ENCODE assay signal across 18 cellular contexts in genomic region chr16:476039-476438, GRCh38.
"Had no signal": no experiment of that assay in that cellular context is flagged by ENCODE, and none has a peak within 500 bp of the region (broad histone marks: within the 10 kb centered on the region; RNA-seq: fewer than 3 reads in every experiment).

No MANE protein-coding gene starts in this region.

- H3K9me3 Mint-ChIP-seq: activated CD4-positive, alpha-beta T cell treated with anti-CD3 and anti-CD28 coated beads, Interleukin-2, amount 10 ng/mL, durations not matched to agents 24 days and 14 days; activated CD8-positive, alpha-beta T cell treated with anti-CD3 and anti-CD28 coated beads for 36 hours; activated naive CD8-positive, alpha-beta T cell treated with anti-CD3 and anti-CD28 coated beads, Interleukin-2, amount 10 ng/mL, durations not matched to agents 7 days and 5 days; activated T-helper 17 cell treated with anti-CD3 and anti-CD28 coated beads, Interleukin-2, amount 50 U/mL, for 72 hours; immature natural killer cell; natural killer cell; stimulated activated naive CD8-positive, alpha-beta T cell treated with anti-CD3 and anti-CD28 coated beads, Interleukin-15, amount 100 ng/mL, for 72 hours had no signal

- H3K4me3 Mint-ChIP-seq: activated CD4-positive, alpha-beta T cell treated with anti-CD3 and anti-CD28 coated beads, Interleukin-2, amount 10 ng/mL, durations not matched to agents 24 days and 14 days; activated CD8-positive, alpha-beta T cell treated with anti-CD3 and anti-CD28 coated beads for 36 hours; activated naive CD8-positive, alpha-beta T cell treated with anti-CD3 and anti-CD28 coated beads, Interleukin-2, amount 10 ng/mL, durations not matched to agents 7 days and 5 days; activated T-helper 17 cell treated with anti-CD3 and anti-CD28 coated beads, Interleukin-2, amount 50 U/mL, for 72 hours; immature natural killer cell; natural killer cell; stimulated activated naive CD8-positive, alpha-beta T cell treated with anti-CD3 and anti-CD28 coated beads, Interleukin-15, amount 100 ng/mL, for 72 hours had no signal

- H3K36me3 Mint-ChIP-seq: activated naive CD8-positive, alpha-beta T cell treated with anti-CD3 and anti-CD28 coated beads, Interleukin-2, amount 10 ng/mL, durations not matched to agents 7 days and 5 days; natural killer cell had no signal

- H3K27ac Mint-ChIP-seq: activated CD4-positive, alpha-beta T cell treated with anti-CD3 and anti-CD28 coated beads, Interleukin-2, amount 10 ng/mL, durations not matched to agents 24 days and 14 days; activated CD8-positive, alpha-beta T cell treated with anti-CD3 and anti-CD28 coated beads for 36 hours; activated naive CD8-positive, alpha-beta T cell treated with anti-CD3 and anti-CD28 coated beads, Interleukin-2, amount 10 ng/mL, durations not matched to agents 7 days and 5 days; activated T-helper 17 cell treated with anti-CD3 and anti-CD28 coated beads, Interleukin-2, amount 50 U/mL, for 72 hours; immature natural killer cell; natural killer cell had no signal

- H3K4me1 ChIP-seq: lower lobe of right lung had no signal

- H3K27me3 ChIP-seq: brain microvascular endothelial cell, upper lobe of left lung had no signal

- H3K27ac ChIP-seq: brain microvascular endothelial cell, coronary artery, lower lobe of right lung, upper lobe of left lung had no signal

- DNase-seq: activated CD4-positive, alpha-beta T cell treated with anti-CD3 and anti-CD28 coated beads, Interleukin-2, amount 10 ng/mL, durations not matched to agents 24 days and 14 days; activated CD8-positive, alpha-beta T cell treated with anti-CD3 and anti-CD28 coated beads for 36 hours; activated naive CD4-positive, alpha-beta T cell treated with Interleukin-2 at 50 U/mL for 16 hours; activated naive CD8-positive, alpha-beta T cell treated with anti-CD3 and anti-CD28 coated beads, Interleukin-2, amount 10 ng/mL, durations not matched to agents 7 days and 5 days; activated T-cell treated with anti-CD3 and anti-CD28 coated beads, Interleukin-2, amount 50 U/mL, for 1 hour; amygdala; brain microvascular endothelial cell; central memory CD4-positive, alpha-beta T cell; immature natural killer cell; lower lobe of right lung; natural killer cell; posterior cingulate gyrus; retina; stimulated activated naive CD8-positive, alpha-beta T cell treated with anti-CD3 and anti-CD28 coated beads, Interleukin-15, amount 100 ng/mL, for 72 hours; upper lobe of left lung had no signal

- H3K4me3 ChIP-seq: coronary artery, lower lobe of right lung, upper lobe of left lung had no signal

- H3K4me1 Mint-ChIP-seq: activated CD4-positive, alpha-beta T cell treated with anti-CD3 and anti-CD28 coated beads, Interleukin-2, amount 10 ng/mL, durations not matched to agents 24 days and 14 days; activated naive CD8-positive, alpha-beta T cell treated with anti-CD3 and anti-CD28 coated beads, Interleukin-2, amount 10 ng/mL, durations not matched to agents 7 days and 5 days; activated T-helper 17 cell treated with anti-CD3 and anti-CD28 coated beads, Interleukin-2, amount 50 U/mL, for 72 hours; stimulated activated naive CD8-positive, alpha-beta T cell treated with anti-CD3 and anti-CD28 coated beads, Interleukin-15, amount 100 ng/mL, for 72 hours had no signal

- H3K27me3 Mint-ChIP-seq: activated CD4-positive, alpha-beta T cell treated with anti-CD3 and anti-CD28 coated beads, Interleukin-2, amount 10 ng/mL, durations not matched to agents 24 days and 14 days; activated CD8-positive, alpha-beta T cell treated with anti-CD3 and anti-CD28 coated beads for 36 hours; activated naive CD8-positive, alpha-beta T cell treated with anti-CD3 and anti-CD28 coated beads, Interleukin-2, amount 10 ng/mL, durations not matched to agents 7 days and 5 days; activated T-helper 17 cell treated with anti-CD3 and anti-CD28 coated beads, Interleukin-2, amount 50 U/mL, for 72 hours; stimulated activated naive CD8-positive, alpha-beta T cell treated with anti-CD3 and anti-CD28 coated beads, Interleukin-15, amount 100 ng/mL, for 72 hours had no signal

- ATAC-seq: activated CD8-positive, alpha-beta T cell treated with anti-CD3 and anti-CD28 coated beads for 36 hours; activated T-helper 17 cell treated with anti-CD3 and anti-CD28 coated beads, Interleukin-2, amount 50 U/mL, for 72 hours; esophagus mucosa; lower lobe of right lung; natural killer cell; stimulated activated naive CD8-positive, alpha-beta T cell treated with anti-CD3 and anti-CD28 coated beads, Interleukin-15, amount 100 ng/mL, for 72 hours had no signal

- H3K9me3 ChIP-seq: lower lobe of right lung, upper lobe of left lung had no signal
